ENCODE assay signal across 8 cellular contexts in the genomic region with DNA sequence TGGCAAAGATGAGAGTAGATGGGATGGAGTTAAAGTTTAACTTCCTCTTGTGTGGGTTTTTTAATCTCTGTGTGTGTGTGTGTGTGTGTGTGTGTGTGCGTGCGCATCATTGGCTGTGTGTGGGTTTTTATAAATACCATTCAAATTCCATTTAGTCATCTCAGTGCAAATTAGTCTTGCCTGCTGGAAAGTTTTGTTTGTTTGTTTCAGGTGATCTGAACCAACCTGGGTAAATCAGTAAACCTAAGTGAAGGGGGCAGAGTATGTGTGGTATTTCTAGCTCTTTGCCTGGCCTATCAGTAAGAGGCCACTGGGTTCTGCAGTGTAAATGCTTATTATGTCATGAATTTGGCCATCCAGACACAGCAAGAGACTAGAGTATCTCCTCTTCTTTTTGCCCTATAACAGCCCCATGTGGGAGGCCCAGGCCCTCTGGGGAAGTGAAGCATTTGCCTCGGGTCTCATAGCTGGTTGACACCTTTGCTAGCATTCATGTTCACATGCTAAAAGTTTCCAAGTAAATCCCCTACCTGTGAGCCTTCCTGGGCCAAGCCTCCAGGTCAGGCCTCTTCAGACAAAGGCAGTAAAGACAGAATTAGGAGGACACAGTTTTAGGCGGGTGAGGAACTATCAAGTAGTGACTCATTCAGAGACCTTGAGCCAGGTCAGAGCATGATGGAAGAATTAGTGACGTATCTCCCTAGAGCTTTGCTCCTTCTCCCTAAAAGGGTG. TPM values are rescaled to one million over a fixed set of nuclear protein-coding genes. Genes with fewer than 3 reads are reported as not detected.
DNase-seq lines count a peak whose midpoint lies in the region; ATAC-seq and TF ChIP-seq lines count a peak whose summit lies in the region.

No MANE protein-coding gene starts in this region.

- no peaks in the 10 kb centered on the region for H3K27me3 ChIP-seq in thoracic aorta (replicated peaks; ENCODE audit: insufficient read depth)

- H3K36me3 Mint-ChIP-seq in activated T-cell treated with anti-CD3 and anti-CD28 coated beads, Interleukin-2, amount 50 U/mL, for 72 hours (ENCODE audit: insufficient read depth in 2 of 2): peaks cover 6 to 23% of the 10 kb centered on the region in 2 donors

- ATAC-seq in activated T-cell treated with anti-CD3 and anti-CD28 coated beads, Interleukin-2, amount 50 U/mL, for 72 hours (replicated peaks in 1 of 2): no peak
- ATAC-seq in HG03432 (IDR thresholded peaks at IDR 0.05; ENCODE audit: unreplicated experiment): peak; percentile 79
- ATAC-seq in thoracic aorta (ENCODE audit: insufficient number of reproducible peaks, low FRiP score, low read depth): peak; percentile 89
- no peak for ATAC-seq in HG02884 (IDR thresholded peaks at IDR 0.05; ENCODE audit: unreplicated experiment)

- H3K4me1 Mint-ChIP-seq in activated T-cell treated with anti-CD3 and anti-CD28 coated beads, Interleukin-2, amount 50 U/mL, for 72 hours (ENCODE audit: low read depth): peaks cover 22% of the 10 kb centered on the region

- H3K27me3 Mint-ChIP-seq in activated T-cell treated with anti-CD3 and anti-CD28 coated beads, Interleukin-2, amount 50 U/mL, for 72 hours (ENCODE audit: low read depth): no peaks in the 10 kb centered on the region

- peak overlapping the region; percentile 80 for H3K27ac Mint-ChIP-seq in activated T-cell treated with anti-CD3 and anti-CD28 coated beads, Interleukin-2, amount 50 U/mL, for 72 hours

- H3K27ac ChIP-seq in thoracic aorta: peak overlapping the region; percentile 78 to 80

- H3K4me3 Mint-ChIP-seq in activated T-cell treated with anti-CD3 and anti-CD28 coated beads, Interleukin-2, amount 50 U/mL, for 72 hours: no peak overlapping the region

- H3K9me3 Mint-ChIP-seq in activated T-cell treated with anti-CD3 and anti-CD28 coated beads, Interleukin-2, amount 50 U/mL, for 72 hours: no peaks in the 10 kb centered on the region

- peaks cover 15 to 41% of the 10 kb centered on the region in 2 donors for H3K4me1 ChIP-seq in thoracic aorta (ENCODE audit: control insufficient read depth in 1 of 2, low read depth in 2 of 2)

- no peaks in the 10 kb centered on the region for H3K9me3 ChIP-seq in thoracic aorta

- H3K4me3 ChIP-seq in choroid plexus epithelial cell (ENCODE audit: low read depth, low read length) (no peak overlapping the region), thoracic aorta (no peak overlapping the region)

- DNase-seq in activated T-cell treated with anti-CD3 and anti-CD28 coated beads, Interleukin-2, amount 50 U/mL, for 72 hours: no peak
- no peak for DNase-seq in activated T-cell treated with anti-CD3 and anti-CD28 coated beads for 4 hours
- peak; percentile 62 for DNase-seq in choroid plexus epithelial cell (ENCODE audit: low read depth)
- DNase-seq in thoracic aorta (ENCODE audit: low spot score): no peak
- no peak for DNase-seq in NCI-H510A (lab: John Stamatoyannopoulos, UW)
- no peak for DNase-seq in hippocampal formation (lab: John Stamatoyannopoulos, UW)

- TF ChIP-seq CTCF in choroid plexus epithelial cell (conservative IDR thresholded peaks at IDR 0.05; ENCODE audit: low read depth, low read length) (no peak), thoracic aorta (IDR thresholded peaks at IDR 0.05) (no peak)

- peaks cover 28% of the 10 kb centered on the region for H3K36me3 ChIP-seq in thoracic aorta

RNA-seq across cellular contexts. Expression of a gene that starts 14.7 kb away (rescaled TPM):
- total RNA-seq in activated T-cell treated with anti-CD3 and anti-CD28 coated beads, Interleukin-2, amount 50 U/mL, for 72 hours: 10 to 100 TPM; 62.6 to 70.8 TPM
- 10 to 100 TPM; 63.8 to 68.8 TPM for total RNA-seq in thoracic aorta

RNA-seq across cellular contexts. Expression of a gene that starts 32.6 kb away (rescaled TPM):
- 1 to 10 TPM; 5.6 to 8.3 TPM for total RNA-seq in activated T-cell treated with anti-CD3 and anti-CD28 coated beads, Interleukin-2, amount 50 U/mL, for 72 hours
- 100 to 1,000 TPM in 1 of 2 donors, 10 to 100 TPM in 1; 71.7 to 116 TPM for total RNA-seq in thoracic aorta

Comparison
In these comparisons a context has a peak if more than half of its experiments do, and no peak if none do; other contexts are left out.
1. ATAC-seq: peak in HG03432 (single experiment) and thoracic aorta (single experiment); none in activated T-cell treated with anti-CD3 and anti-CD28 coated beads, Interleukin-2, amount 50 U/mL, for 72 hours (0 of 2) and HG02884 (single experiment).
2. RNA of a gene that starts 32.6 kb away (total RNA-seq): 71.7 to 116 TPM in thoracic aorta; 5.6 to 8.3 TPM in activated T-cell treated with anti-CD3 and anti-CD28 coated beads, Interleukin-2, amount 50 U/mL, for 72 hours; every median in the first group is over 4 times any median in the second.